In genomic region chr9:112629890-112630485, GRCh38 we compare ENCODE assay signal across 22 cellular contexts.
DNase-seq lines count a peak whose midpoint lies in the region; ATAC-seq and TF ChIP-seq lines count a peak whose summit lies in the region.
"Had no signal": no experiment of that assay in that cellular context is flagged by ENCODE, and none has a peak within 500 bp of the region (broad histone marks: within the 10 kb centered on the region; RNA-seq: fewer than 3 reads in every experiment).

No MANE protein-coding gene starts in this region.

- H3K9me3 ChIP-seq in GM23248 (ENCODE audit: low read depth) (no peaks in the 10 kb centered on the region), ectodermal cell (ENCODE audit: control insufficient read depth, low read length) (no peaks in the 10 kb centered on the region)
- H3K9me3 ChIP-seq: colonic mucosa, right lobe of liver, stomach had no signal

- no peak for ATAC-seq in HG03045 (IDR thresholded peaks at IDR 0.05; ENCODE audit: unreplicated experiment)
- ATAC-seq in GM21381 (IDR thresholded peaks at IDR 0.05; ENCODE audit: unreplicated experiment): no peak
- no peak for ATAC-seq in GM18519 (IDR thresholded peaks at IDR 0.05; ENCODE audit: low FRiP score, unreplicated experiment)
- ATAC-seq: activated T-helper 17 cell treated with anti-CD3 and anti-CD28 coated beads, Interleukin-2, amount 50 U/mL, for 72 hours; HCT116; T-helper 17 cell had no signal

- no peak overlapping the region for H3K4me2 ChIP-seq in GM23248 (ENCODE audit: unreplicated experiment)
- H3K4me2 ChIP-seq: KMS-11 had no signal

- no peaks in the 10 kb centered on the region for H3K27me3 ChIP-seq in GM23248 (replicated peaks; ENCODE audit: insufficient read depth)
- no peaks in the 10 kb centered on the region for H3K27me3 ChIP-seq in ectodermal cell (ENCODE audit: control insufficient read depth, insufficient read depth, low read length, poor library complexity, severe bottlenecking)
- H3K27me3 ChIP-seq: colonic mucosa, right lobe of liver, stomach had no signal

- H3K79me2 ChIP-seq in GM23248 (ENCODE audit: insufficient read depth): no peaks in the 10 kb centered on the region; the same call in 1 of the 2 replicates

- WGBS in GM23248 (ENCODE audit: low coverage in 1 of 2, low lambda C conversion rate in 2 of 2, missing lambda C conversion rate in 2 of 2), 2 experiments: 76 to 79% methylated on average over 6 of the region's 6 CpGs
- WGBS in ectodermal cell, 2 experiments: 65 to 78% methylated on average over 6 of the region's 6 CpGs

- no peak for TF ChIP-seq CTCF in NB4 (IDR thresholded peaks at IDR 0.05; ENCODE audit: low read depth, low read length)

- H3K36me3 ChIP-seq in GM23248 (ENCODE audit: low read depth) (no peaks in the 10 kb centered on the region), ectodermal cell (ENCODE audit: control insufficient read depth, insufficient read depth, low read length) (no peaks in the 10 kb centered on the region)
- H3K36me3 ChIP-seq: colonic mucosa, right lobe of liver, stomach had no signal

- no peak for TF ChIP-seq POLR2A in NB4 (IDR thresholded peaks at IDR 0.05; ENCODE audit: extremely low read depth, insufficient read length)

- no peaks in the 10 kb centered on the region for H4K20me1 ChIP-seq in GM23248 (ENCODE audit: insufficient read depth)

- no peaks in the 10 kb centered on the region for H3K9me2 ChIP-seq in GM23248 (ENCODE audit: insufficient read depth)

- H2AFZ ChIP-seq in GM23248: no peak overlapping the region

- no peaks in the 10 kb centered on the region for H3K4me1 ChIP-seq in GM23248 (ENCODE audit: insufficient read depth)
- peaks cover 11% of the 10 kb centered on the region for H3K4me1 ChIP-seq in ectodermal cell (ENCODE audit: control insufficient read depth, insufficient read depth, low read length)
- H3K4me1 ChIP-seq: colonic mucosa, right lobe of liver had no signal

- no peak overlapping the region for H3K9ac ChIP-seq in GM23248
- H3K9ac ChIP-seq: KMS-11 had no signal

- H3F3A ChIP-seq in GM23248 (ENCODE audit: insufficient read depth): no peaks in the 10 kb centered on the region

- H3K27ac ChIP-seq in GM23248 (no peak overlapping the region), ectodermal cell (ENCODE audit: insufficient read depth, low read depth, low read length, poor library complexity, severe bottlenecking) (peak overlapping the region; percentile 21)
- H3K27ac ChIP-seq: colonic mucosa, KMS-11, right lobe of liver, stomach had no signal

- DNase-seq in GM23248 (peak; percentile 30), NB4 (ENCODE audit: low read depth) (peak; percentile 30), pons (ENCODE audit: low spot score) (peak; percentile 17), NCI-H187 treated with DMSO at 0.1 percent for 48 hours (lab: John Stamatoyannopoulos, UW) (no peak)
- DNase-seq: activated CD4-positive, alpha-beta T cell treated with anti-CD3 and anti-CD28 coated beads, Interleukin-2, amount 10 ng/mL, durations not matched to agents 7 days and 5 days; activated naive CD8-positive, alpha-beta T cell treated with anti-CD3 and anti-CD28 coated beads, Interleukin-2, amount 10 ng/mL, durations not matched to agents 7 days and 5 days; C1 segment of cervical spinal cord; Calu3; colonic mucosa; EL; NCI-H1092 treated with DMSO at 0.1 percent for 48 hours; NCI-H446 treated with DMSO at 0.1 percent for 48 hours; right lobe of liver; stomach; T-helper 17 cell had no signal

- in situ Hi-C loops in GM23248 (cut with MboI): no loop called here

- H3K4me3 ChIP-seq in GM23248 (no peak overlapping the region), NB4 (ENCODE audit: low read depth, low read length) (no peak overlapping the region), ectodermal cell (ENCODE audit: insufficient read depth, low read depth, low read length) (no peak overlapping the region)
- H3K4me3 ChIP-seq: colonic mucosa, right lobe of liver, stomach had no signal
